In genomic region chr21:33873116-33873515, GRCh38 we compare ENCODE assay signal across 6 cellular contexts.
"Had no signal": no experiment of that assay in that cellular context is flagged by ENCODE, and none has a peak within 500 bp of the region (broad histone marks: within the 10 kb centered on the region; RNA-seq: fewer than 3 reads in every experiment).

No MANE protein-coding gene starts in this region.

- FAIRE-seq: H1, H54, HTR-8/SVneo had no signal

- DNase-seq: H9, HCEC 1CT had no signal

- ATAC-seq: GM23338 had no signal

- H2AFZ ChIP-seq: GM23338 had no signal

- H3K4me2 ChIP-seq: GM23338 had no signal

- H3K4me3 ChIP-seq: GM23338 had no signal
